Comparison of ENCODE assay signal across 9 cellular contexts in the genomic region with DNA sequence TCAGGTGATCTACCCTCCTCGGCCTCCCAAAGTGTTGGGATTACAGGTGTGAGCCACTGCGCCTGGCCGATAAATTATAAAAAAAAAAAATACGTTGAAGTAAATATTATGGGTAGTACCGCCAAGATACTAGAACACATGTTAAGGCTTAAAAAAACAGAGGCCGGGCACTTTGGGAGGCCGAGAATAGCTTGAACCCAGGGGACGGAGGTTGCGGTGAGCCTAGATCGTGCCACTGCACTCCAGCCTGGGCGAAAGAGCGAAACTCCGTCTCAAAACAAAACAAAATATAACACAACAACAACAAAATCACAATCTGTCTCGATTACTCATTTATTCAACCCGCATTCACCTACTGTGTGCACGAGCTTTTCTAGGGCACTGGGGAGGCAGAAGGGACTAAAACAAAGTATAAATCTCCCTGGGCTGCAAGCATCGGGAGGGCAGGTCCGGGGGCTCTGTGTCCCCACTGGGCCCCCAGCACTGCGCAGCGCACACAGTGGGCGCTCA. TPM values are rescaled to one million over a fixed set of nuclear protein-coding genes. Genes with fewer than 3 reads are reported as not detected.
DNase-seq lines count a peak whose midpoint lies in the region; ATAC-seq and TF ChIP-seq lines count a peak whose summit lies in the region.
"Had no signal": no experiment of that assay in that cellular context is flagged by ENCODE, and none has a peak within 500 bp of the region (broad histone marks: within the 10 kb centered on the region; RNA-seq: fewer than 3 reads in every experiment).

No MANE protein-coding gene starts in this region.

- CTCF ChIA-PET in naive thymus-derived CD4-positive, alpha-beta T cell (lab: Charles Lee) = interaction anchor here (0.6 to 0.7 kb wide), 4 partner anchors 49 to 212 kb away, joined by 3 read pairs; no protein-coding TSS in a partner anchor

- H3K9me3 Mint-ChIP-seq in naive thymus-derived CD4-positive, alpha-beta T cell = no peaks in the 10 kb centered on the region

- peak overlapping the region; percentile 86 for H3K27ac ChIP-seq in ACC112 (ENCODE audit: low read depth, low read length)
- peak overlapping the region; percentile 67; the same call in 1 of the 2 replicates for H3K27ac ChIP-seq in KMS-11
- peak overlapping the region; percentile 92 for H3K27ac ChIP-seq in colonic mucosa
- peak overlapping the region; percentile 96 for H3K27ac ChIP-seq in naive thymus-derived CD4-positive, alpha-beta T cell (ENCODE audit: low read depth, low read length)

- H3K4me3 Mint-ChIP-seq in naive thymus-derived CD4-positive, alpha-beta T cell = peak overlapping the region; percentile 70 to 89 (median 84)

- intact Hi-C loops in colonic mucosa (cut with DNase I) (loop anchor here (5.0 kb wide), 1 partner anchor 90 kb away; no protein-coding TSS in a partner anchor), sciatic nerve (cut with DNase I) (no loop called here)
- intact Hi-C loops in naive thymus-derived CD4-positive, alpha-beta T cell (cut with micrococcal nuclease) = loop anchor here (1.0 to 10.0 kb wide), 11 partner anchors 7 to 1030 kb away; a partner anchor contains a TSS

- no peaks in the 10 kb centered on the region; the same call in 1 of the 2 replicates for H3K36me3 ChIP-seq in ACC112 (ENCODE audit: insufficient read depth, low read length)
- H3K36me3 ChIP-seq in KMS-11 (ENCODE audit: insufficient read depth) = no peaks in the 10 kb centered on the region
- H3K36me3 ChIP-seq in colonic mucosa = no peaks in the 10 kb centered on the region
- peaks cover 0 to 16% (median 0%) of the 10 kb centered on the region in 3 experiments for H3K36me3 ChIP-seq in naive thymus-derived CD4-positive, alpha-beta T cell (ENCODE audit: control insufficient read depth in 2 of 3, insufficient read depth in 3 of 3, low read length in 3 of 3)

- POLR2A ChIA-PET in naive thymus-derived CD4-positive, alpha-beta T cell (lab: Charles Lee) = interaction anchor here (0.6 to 2.6 kb wide), 10 partner anchors 7 to 164 kb away, joined by 3 to 18 read pairs (median 5); a partner anchor contains a TSS

- H3K4me2 ChIP-seq in KMS-11 = peak overlapping the region; percentile 75

- peak overlapping the region; percentile 92 for H3K4me3 ChIP-seq in ACC112 (ENCODE audit: low read depth, low read length)
- H3K4me3 ChIP-seq in KMS-11 (IDR thresholded peaks at IDR 0.05; ENCODE audit: insufficient read depth, low read depth, low read length) = no peak overlapping the region
- H3K4me3 ChIP-seq in colonic mucosa = peak overlapping the region; percentile 69
- peak overlapping the region; percentile 79 for H3K4me3 ChIP-seq in naive thymus-derived CD4-positive, alpha-beta T cell (ENCODE audit: low read length)

- H3K27me3 Mint-ChIP-seq in naive thymus-derived CD4-positive, alpha-beta T cell = peaks cover 0 to 2% (median 0%) of the 10 kb centered on the region in 5 donors

- H3K79me2 ChIP-seq in ACC112 (ENCODE audit: control insufficient read depth, insufficient read depth, low read length, unreplicated experiment) = peaks cover 38% of the 10 kb centered on the region
- H3K79me2 ChIP-seq in KMS-11 (ENCODE audit: insufficient read depth, low read depth) = peaks cover 29% of the 10 kb centered on the region

- H3K27me3 ChIP-seq in ACC112 (ENCODE audit: insufficient read depth, low read length) (no peaks in the 10 kb centered on the region), KMS-11 (ENCODE audit: insufficient read depth, low read depth) (no peaks in the 10 kb centered on the region), colonic mucosa (no peaks in the 10 kb centered on the region)
- no peaks in the 10 kb centered on the region for H3K27me3 ChIP-seq in naive thymus-derived CD4-positive, alpha-beta T cell (ENCODE audit: control insufficient read depth in 2 of 2, insufficient read depth in 2 of 2, low read length in 2 of 2)

- no peak for ATAC-seq in naive thymus-derived CD4-positive, alpha-beta T cell
- no peak for ATAC-seq in sciatic nerve

- H3K4me1 ChIP-seq in ACC112 (ENCODE audit: control insufficient read depth, insufficient read depth, low read length, unreplicated experiment) (peaks cover 8% of the 10 kb centered on the region), KMS-11 (ENCODE audit: low read depth, poor library complexity, severe bottlenecking) (peaks cover 21% of the 10 kb centered on the region), colonic mucosa (peaks cover 8% of the 10 kb centered on the region)
- peaks cover 16 to 22% of the 10 kb centered on the region in 2 donors for H3K4me1 ChIP-seq in naive thymus-derived CD4-positive, alpha-beta T cell (ENCODE audit: control insufficient read depth in 2 of 2, insufficient read depth in 2 of 2, low read length in 2 of 2)

- TF ChIP-seq CTCF in KMS-11 (conservative IDR thresholded peaks at IDR 0.05; ENCODE audit: low read depth, low read length) (no peak; the same call in 1 of the 2 replicates), colonic mucosa (IDR thresholded peaks at IDR 0.05) (no peak)

- H3K9me3 ChIP-seq in colonic mucosa = no peaks in the 10 kb centered on the region
- H3K9me3 ChIP-seq in naive thymus-derived CD4-positive, alpha-beta T cell (ENCODE audit: control insufficient read depth in 2 of 3, low read length in 3 of 3) = no peaks in the 10 kb centered on the region

- H4K20me1 ChIP-seq in KMS-11 (ENCODE audit: insufficient read depth) = peaks cover 3% of the 10 kb centered on the region; the same call in 1 of the 2 replicates

- H3K9ac ChIP-seq in KMS-11 (peak overlapping the region; percentile 75; the same call in 1 of the 2 replicates), colonic mucosa (ENCODE audit: low read depth in 2 of 2, low read length in 2 of 2) (peak overlapping the region; percentile 86)

- H3K4me1 Mint-ChIP-seq in naive thymus-derived CD4-positive, alpha-beta T cell = peaks cover 12 to 34% (median 23%) of the 10 kb centered on the region in 7 donors

- no peak for DNase-seq in colonic mucosa
- DNase-seq in naive thymus-derived CD4-positive, alpha-beta T cell = peak in 1 of 9 donors; percentile 3
- no peak for DNase-seq in sciatic nerve (ENCODE audit: low spot score)
- DNase-seq in stimulated activated naive CD4-positive, alpha-beta T cell treated with Interleukin-2 at 50 U/mL for 16 hours (lab: John Stamatoyannopoulos, UW) = no peak
- DNase-seq in H4 (ENCODE audit: low spot score) = no peak
- DNase-seq in ureter (ENCODE audit: low spot score) = no peak
- DNase-seq: NCI-H187 treated with DMSO at 0.1 percent for 48 hours had no signal

- peak overlapping the region; percentile 12 to 90 (median 74) for H3K27ac Mint-ChIP-seq in naive thymus-derived CD4-positive, alpha-beta T cell

- H2AFZ ChIP-seq in ACC112 (ENCODE audit: low read length, unreplicated experiment) (no peak overlapping the region), KMS-11 (ENCODE audit: low read depth) (peak overlapping the region; percentile 99)

- peaks cover 0 to 10% (median 0%) of the 10 kb centered on the region in 5 donors for H3K36me3 Mint-ChIP-seq in naive thymus-derived CD4-positive, alpha-beta T cell

RNA-seq across cellular contexts. Expression of a gene that starts 1.3 kb away (rescaled TPM):
- total RNA-seq in colonic mucosa (10 to 100 TPM; 11.7 to 13.4 TPM), sciatic nerve (23.9 TPM), ureter (19.4 TPM)
- 10 to 100 TPM; 18.6 to 36.6 (median 33.5) TPM for total RNA-seq in naive thymus-derived CD4-positive, alpha-beta T cell
- 1 to 10 TPM in 1 of 2 donors, under 1 TPM in 1; 0.95 to 1.4 TPM for polyA plus RNA-seq in naive thymus-derived CD4-positive, alpha-beta T cell
- 2.6 and 10.6 TPM in 2 replicates for total RNA-seq in H4 (2014; rRNA removed; shearing (Covaris generic))

RNA-seq across cellular contexts. Expression of a gene that starts 34.7 kb away (rescaled TPM):
- under 1 TPM; 0.10 to 0.21 TPM for total RNA-seq in colonic mucosa
- 1 to 10 TPM in 2 of 5 experiments, under 1 TPM in 3; 0.36 to 1.5 (median 0.95) TPM for total RNA-seq in naive thymus-derived CD4-positive, alpha-beta T cell
- polyA plus RNA-seq in naive thymus-derived CD4-positive, alpha-beta T cell = under 1 TPM in 1 of 2 donors, not detected in 1; 0.58 TPM
- 0.71 TPM for total RNA-seq in sciatic nerve
- not detected in 2 replicates for total RNA-seq in H4 (2014; rRNA removed; shearing (Covaris generic))
- total RNA-seq in ureter = 0.70 TPM
